8 cellular contexts compared by ENCODE assay signal in genomic region chr2:226800941-226801784, GRCh38. TPM values are rescaled to one million over a fixed set of nuclear protein-coding genes. Genes with fewer than 3 reads are reported as not detected.
DNase-seq lines count a peak whose midpoint lies in the region; ATAC-seq and TF ChIP-seq lines count a peak whose summit lies in the region.

No MANE protein-coding gene starts in this region.

- no peaks in the 10 kb centered on the region for H3K9me3 ChIP-seq in endodermal cell (ENCODE audit: control insufficient read depth, low read length)
- no peaks in the 10 kb centered on the region for H3K9me3 ChIP-seq in mesodermal cell (ENCODE audit: control insufficient read depth, low read length)

- peak overlapping the region; percentile 78 for H3K4me3 Mint-ChIP-seq in endodermal cell

- H3K27ac ChIP-seq in endodermal cell (ENCODE audit: low read depth, low read length) (no peak overlapping the region), mesodermal cell (ENCODE audit: low read depth, low read length, severe bottlenecking) (peak overlapping the region; percentile 77)

- H3K36me3 Mint-ChIP-seq in endodermal cell (ENCODE audit: low read depth) = peaks cover 17% of the 10 kb centered on the region

- no peaks in the 10 kb centered on the region for H3K27me3 ChIP-seq in endodermal cell (ENCODE audit: control insufficient read depth, insufficient read depth, low read length, poor library complexity, severe bottlenecking)

- H3K27ac Mint-ChIP-seq in endodermal cell = peak overlapping the region; percentile 87

- no peaks in the 10 kb centered on the region for H3K9me3 Mint-ChIP-seq in endodermal cell

- H3K4me3 ChIP-seq in endodermal cell (ENCODE audit: low read length) = peak overlapping the region; percentile 94
- peak overlapping the region; percentile 30 for H3K4me3 ChIP-seq in mesodermal cell (ENCODE audit: extremely low read depth, insufficient read depth, low read length, poor library complexity, severe bottlenecking)

- peaks cover 5% of the 10 kb centered on the region for H3K4me1 ChIP-seq in endodermal cell (ENCODE audit: control insufficient read depth, insufficient read depth, low read length)
- H3K4me1 ChIP-seq in mesodermal cell (ENCODE audit: control insufficient read depth, insufficient read depth, low read length, poor library complexity, severe bottlenecking) = peaks cover 22% of the 10 kb centered on the region

- H3K4me1 Mint-ChIP-seq in endodermal cell = peaks cover 8% of the 10 kb centered on the region

- ATAC-seq in HG03060 (IDR thresholded peaks at IDR 0.05; ENCODE audit: low read depth, unreplicated experiment) = peak; percentile 80

- TF ChIP-seq CTCF in endodermal cell (conservative IDR thresholded peaks at IDR 0.05) = no peak

- WGBS in endodermal cell (ENCODE audit: insufficient coverage in 1 of 2, insufficient read length in 1 of 2), 2 experiments = 5 to 28% methylated on average over 18 to 33 of the region's 33 CpGs
- WGBS in mesodermal cell (ENCODE audit: insufficient coverage in 2 of 2), 2 experiments = 14 to 18% methylated on average over 23 to 28 of the region's 33 CpGs

- H3K36me3 ChIP-seq in endodermal cell (ENCODE audit: control insufficient read depth, insufficient read depth, low read length) (peaks cover 5% of the 10 kb centered on the region), mesodermal cell (ENCODE audit: control insufficient read depth, insufficient read depth, low read length) (peaks cover 24% of the 10 kb centered on the region)

- H3K9ac ChIP-seq in endodermal cell (ENCODE audit: extremely low read depth, low read length, poor library complexity, severe bottlenecking) = no peak overlapping the region

- DNase-seq in NK-92 treated with Interleukin-12 subunit alpha and Interleukin-12 subunit beta, amount 100 ng/mL, for 24 hours (lab: John Stamatoyannopoulos, UW) = peak; percentile 83
- DNase-seq in NK-92 (lab: John Stamatoyannopoulos, UW; ENCODE audit: unreplicated experiment) (no peak), NCI-H460 (ENCODE audit: extremely low read depth, low read depth) (peak; percentile 75), endodermal cell (peak; percentile 98)
- peak; percentile 46 to 75 (median 70) for DNase-seq in activated CD8-positive, alpha-beta memory T cell treated with anti-CD3 and anti-CD28 coated beads for 48 hours (ENCODE audit: low read depth in 2 of 3, low spot score in 2 of 3)
- peak; percentile 90 for DNase-seq in stimulated activated CD8-positive, alpha-beta memory T cell treated with anti-CD3 and anti-CD28 coated beads, Interleukin-4, amount 100 ng/mL, for 48 hours

- H3K27me3 Mint-ChIP-seq in endodermal cell (ENCODE audit: insufficient read depth) = no peaks in the 10 kb centered on the region

RNA-seq across cellular contexts. Expression of gene IRS1, which starts 1.5 kb away (rescaled TPM):
- 9.9 and 10.4 TPM in 2 replicates for total RNA-seq in NCI-H460 (2014; rRNA removed; shearing (Covaris generic))
- 4.9 and 5.0 TPM in 2 replicates for polyA plus RNA-seq in NCI-H460 (2014; cell fraction: nucleus; rRNA removed)
- 10 to 100 TPM; 16.2 to 16.6 TPM for total RNA-seq in endodermal cell
- polyA plus RNA-seq in endodermal cell (2013, experiment 1 of 2) = 17.0 TPM
- 15.8 TPM for polyA plus RNA-seq in endodermal cell (2013, experiment 2 of 2)
- polyA plus RNA-seq in mesodermal cell (2013, experiment 1 of 2) = 48.3 TPM
- 46.9 TPM for polyA plus RNA-seq in mesodermal cell (2013, experiment 2 of 2)

RNA-seq across cellular contexts. Expression of gene RHBDD1, which starts 34.7 kb away (rescaled TPM):
- total RNA-seq in NCI-H460 (2014; rRNA removed; shearing (Covaris generic)) = 35.0 and 47.7 TPM in 2 replicates
- 12.1 and 20.3 TPM in 2 replicates for polyA plus RNA-seq in NCI-H460 (2014; cell fraction: nucleus; rRNA removed)
- total RNA-seq in endodermal cell = 10 to 100 TPM; 35.2 to 46.2 TPM
- polyA plus RNA-seq in endodermal cell (2013, experiment 1 of 2) = 24.5 TPM
- polyA plus RNA-seq in endodermal cell (2013, experiment 2 of 2) = 19.1 TPM
- polyA plus RNA-seq in mesodermal cell (2013, experiment 1 of 2) = 15.4 TPM
- polyA plus RNA-seq in mesodermal cell (2013, experiment 2 of 2) = 17.0 TPM
